ENCODE assay signal across 1 cellular context in the genomic region with DNA sequence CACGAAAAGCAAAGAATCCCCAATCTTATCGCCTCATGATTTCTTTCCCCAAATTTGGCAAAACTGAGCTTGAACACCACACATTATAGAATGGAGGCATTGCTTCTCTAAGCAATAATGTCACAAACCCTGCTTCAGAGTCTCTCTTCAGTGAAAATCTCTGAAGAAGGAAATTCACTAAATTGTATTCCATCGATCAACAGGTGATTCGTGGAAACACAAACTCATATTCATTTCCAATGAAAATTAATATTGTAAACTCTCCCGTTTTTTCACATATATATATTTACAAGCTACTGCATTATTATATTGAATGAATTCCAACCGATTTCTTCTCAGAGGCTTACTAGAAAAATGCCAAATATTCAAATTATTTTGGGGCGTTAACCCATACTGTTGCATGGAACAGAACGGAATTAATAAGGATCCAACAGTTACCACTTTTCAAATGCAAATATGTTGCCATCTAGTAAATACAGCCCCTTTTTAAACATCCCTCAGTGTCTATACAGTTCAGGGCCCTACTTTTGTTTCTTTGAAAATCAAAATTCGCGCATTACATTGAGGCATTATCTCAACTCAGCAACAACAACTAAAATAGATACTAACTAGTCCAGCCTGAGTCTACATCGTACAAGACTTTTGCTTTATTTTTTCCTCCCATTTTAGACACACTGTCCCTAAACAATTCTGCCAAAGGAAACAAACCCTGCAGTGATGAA.
TF ChIP-seq lines count a peak whose summit lies in the region.

No MANE protein-coding gene starts in this region.

TF ChIP-seq in HepG2, 621 proteins besides CTCF, POLR2A, EP300 and RAD21 (continued from another document):
- TF ChIP-seq, protein P1, sequence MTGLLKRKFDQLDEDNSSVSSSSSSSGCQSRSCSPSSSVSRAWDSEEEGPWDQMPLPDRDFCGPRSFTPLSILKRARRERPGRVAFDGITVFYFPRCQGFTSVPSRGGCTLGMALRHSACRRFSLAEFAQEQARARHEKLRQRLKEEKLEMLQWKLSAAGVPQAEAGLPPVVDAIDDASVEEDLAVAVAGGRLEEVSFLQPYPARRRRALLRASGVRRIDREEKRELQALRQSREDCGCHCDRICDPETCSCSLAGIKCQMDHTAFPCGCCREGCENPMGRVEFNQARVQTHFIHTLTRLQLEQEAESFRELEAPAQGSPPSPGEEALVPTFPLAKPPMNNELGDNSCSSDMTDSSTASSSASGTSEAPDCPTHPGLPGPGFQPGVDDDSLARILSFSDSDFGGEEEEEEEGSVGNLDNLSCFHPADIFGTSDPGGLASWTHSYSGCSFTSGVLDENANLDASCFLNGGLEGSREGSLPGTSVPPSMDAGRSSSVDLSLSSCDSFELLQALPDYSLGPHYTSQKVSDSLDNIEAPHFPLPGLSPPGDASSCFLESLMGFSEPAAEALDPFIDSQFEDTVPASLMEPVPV (CRISPR knock-in tag; IDR thresholded peaks at IDR 0.05): 0 out of 2 replicates have a peak, but pooled peaks have one; percentile 12
- no peak for TF ChIP-seq ZNF337 (CRISPR knock-in tag; IDR thresholded peaks at IDR 0.05; ENCODE audit: borderline replicate concordance, low read depth)
- 0 out of 2 replicates have a peak, but pooled peaks have one; percentile 39 for TF ChIP-seq ZNF816 (CRISPR knock-in tag; IDR thresholded peaks at IDR 0.05; ENCODE audit: borderline replicate concordance)
- no peak for TF ChIP-seq ZNF235 (CRISPR knock-in tag; IDR thresholded peaks at IDR 0.05; ENCODE audit: borderline replicate concordance)
- TF ChIP-seq, protein P2, sequence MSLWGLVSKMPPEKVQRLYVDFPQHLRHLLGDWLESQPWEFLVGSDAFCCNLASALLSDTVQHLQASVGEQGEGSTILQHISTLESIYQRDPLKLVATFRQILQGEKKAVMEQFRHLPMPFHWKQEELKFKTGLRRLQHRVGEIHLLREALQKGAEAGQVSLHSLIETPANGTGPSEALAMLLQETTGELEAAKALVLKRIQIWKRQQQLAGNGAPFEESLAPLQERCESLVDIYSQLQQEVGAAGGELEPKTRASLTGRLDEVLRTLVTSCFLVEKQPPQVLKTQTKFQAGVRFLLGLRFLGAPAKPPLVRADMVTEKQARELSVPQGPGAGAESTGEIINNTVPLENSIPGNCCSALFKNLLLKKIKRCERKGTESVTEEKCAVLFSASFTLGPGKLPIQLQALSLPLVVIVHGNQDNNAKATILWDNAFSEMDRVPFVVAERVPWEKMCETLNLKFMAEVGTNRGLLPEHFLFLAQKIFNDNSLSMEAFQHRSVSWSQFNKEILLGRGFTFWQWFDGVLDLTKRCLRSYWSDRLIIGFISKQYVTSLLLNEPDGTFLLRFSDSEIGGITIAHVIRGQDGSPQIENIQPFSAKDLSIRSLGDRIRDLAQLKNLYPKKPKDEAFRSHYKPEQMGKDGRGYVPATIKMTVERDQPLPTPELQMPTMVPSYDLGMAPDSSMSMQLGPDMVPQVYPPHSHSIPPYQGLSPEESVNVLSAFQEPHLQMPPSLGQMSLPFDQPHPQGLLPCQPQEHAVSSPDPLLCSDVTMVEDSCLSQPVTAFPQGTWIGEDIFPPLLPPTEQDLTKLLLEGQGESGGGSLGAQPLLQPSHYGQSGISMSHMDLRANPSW (CRISPR knock-in tag; IDR thresholded peaks at IDR 0.05; ENCODE audit: borderline replicate concordance): 0 out of 2 replicates have a peak, but pooled peaks have one; percentile 61
- TF ChIP-seq FOXJ3 (CRISPR knock-in tag; IDR thresholded peaks at IDR 0.05; ENCODE audit: borderline replicate concordance): no peak
- TF ChIP-seq, protein P3, sequence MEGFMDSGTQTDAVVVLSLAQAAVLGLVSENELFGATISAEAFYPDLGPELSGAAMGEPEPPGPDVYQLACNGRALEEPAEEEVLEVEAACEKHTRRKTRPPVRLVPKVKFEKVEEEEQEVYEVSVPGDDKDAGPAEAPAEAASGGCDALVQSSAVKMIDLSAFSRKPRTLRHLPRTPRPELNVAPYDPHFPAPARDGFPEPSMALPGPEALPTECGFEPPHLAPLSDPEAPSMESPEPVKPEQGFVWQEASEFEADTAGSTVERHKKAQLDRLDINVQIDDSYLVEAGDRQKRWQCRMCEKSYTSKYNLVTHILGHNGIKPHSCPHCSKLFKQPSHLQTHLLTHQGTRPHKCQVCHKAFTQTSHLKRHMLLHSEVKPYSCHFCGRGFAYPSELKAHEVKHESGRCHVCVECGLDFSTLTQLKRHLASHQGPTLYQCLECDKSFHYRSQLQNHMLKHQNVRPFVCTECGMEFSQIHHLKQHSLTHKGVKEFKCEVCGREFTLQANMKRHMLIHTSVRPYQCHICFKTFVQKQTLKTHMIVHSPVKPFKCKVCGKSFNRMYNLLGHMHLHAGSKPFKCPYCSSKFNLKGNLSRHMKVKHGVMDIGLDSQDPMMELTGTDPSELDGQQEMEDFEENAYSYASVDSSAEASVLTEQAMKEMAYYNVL (CRISPR knock-in tag; IDR thresholded peaks at IDR 0.05; ENCODE audit: borderline replicate concordance): no peak
- no peak for TF ChIP-seq ZFP82 (CRISPR knock-in tag; IDR thresholded peaks at IDR 0.05; ENCODE audit: borderline replicate concordance)
- no peak for TF ChIP-seq MAZ (IDR thresholded peaks at IDR 0.05; ENCODE audit: borderline replicate concordance, low read depth, low read length)
- no peak for TF ChIP-seq MAZ (CRISPR knock-in tag; IDR thresholded peaks at IDR 0.05; ENCODE audit: low read depth)
- TF ChIP-seq ZNF83 (CRISPR knock-in tag; IDR thresholded peaks at IDR 0.05; ENCODE audit: borderline replicate concordance): no peak
- TF ChIP-seq DNMT3B (CRISPR knock-in tag; conservative IDR thresholded peaks at IDR 0.05): 0 out of 2 replicates have a peak, but pooled peaks have one; percentile 47
- TF ChIP-seq ZNF343 (CRISPR knock-in tag; IDR thresholded peaks at IDR 0.05): no peak
- no peak for TF ChIP-seq ZNF562 (CRISPR knock-in tag; IDR thresholded peaks at IDR 0.05; ENCODE audit: borderline replicate concordance)
